ENCODE assay signal across 21 cellular contexts in genomic region chr11:107707128-107707760, GRCh38. TPM values are rescaled to one million over a fixed set of nuclear protein-coding genes. Genes with fewer than 3 reads are reported as not detected.
DNase-seq lines count a peak whose midpoint lies in the region; ATAC-seq, FAIRE-seq and TF ChIP-seq lines count a peak whose summit lies in the region.
"Had no signal": no experiment of that assay in that cellular context is flagged by ENCODE, and none has a peak within 500 bp of the region (broad histone marks: within the 10 kb centered on the region; RNA-seq: fewer than 3 reads in every experiment).

No MANE protein-coding gene starts in this region.

- no peak overlapping the region for H3K27ac ChIP-seq in IMR-90 (ENCODE audit: insufficient read depth, low read length)
- H3K27ac ChIP-seq in psoas muscle, result peak overlapping the region; percentile 91
- no peak overlapping the region for H3K27ac ChIP-seq in HepG2 (ENCODE audit: extremely low read length, insufficient read depth, low read length)

- no peak overlapping the region for H3K56ac ChIP-seq in IMR-90 (ENCODE audit: extremely low read depth, insufficient read depth, low read length)

- H2AK9ac ChIP-seq in IMR-90 (replicated peaks; ENCODE audit: low read depth, low read length, poor library complexity), result no peak overlapping the region

- no peak overlapping the region for H3K14ac ChIP-seq in IMR-90 (replicated peaks; ENCODE audit: low read depth, low read length)

- no peak overlapping the region for H3K4ac ChIP-seq in IMR-90 (ENCODE audit: low read depth, low read length)

- H4K8ac ChIP-seq in IMR-90 (ENCODE audit: low read depth in 2 of 2, low read length in 2 of 2), result no peak overlapping the region

- H3K18ac ChIP-seq in IMR-90 (ENCODE audit: low read depth, low read length), result peak overlapping the region; percentile 16; the same call in 1 of the 2 replicates

- in situ Hi-C loops in ACHN (cut with HindIII; ENCODE audit: low pct_ligation_motif_present, low pct_unique_long_range_greater_than_20kb, low sequenced_read_pairs), result no loop called here
- in situ Hi-C loops in IMR-90 (cut with MboI; ENCODE audit: low sequenced_read_pairs), result no loop called here
- in situ Hi-C loops in HepG2 (cut with HindIII; ENCODE audit: extremely low pct_ligation_motif_present, low pct_unique_long_range_greater_than_20kb), result no loop called here

- intact Hi-C loops in IMR-90 (cut with micrococcal nuclease), result no loop called here
- intact Hi-C loops in psoas muscle (cut with DNase I), result loop anchor here in 1 of 2 donors (5.0 kb wide), 1 partner anchor 35 kb away; no protein-coding TSS in a partner anchor
- intact Hi-C loops in HepG2 (cut with micrococcal nuclease; ENCODE audit: unreplicated experiment), result no loop called here

- H3K4me1 ChIP-seq in IMR-90 (ENCODE audit: control insufficient read depth, insufficient read depth, low read length), result peaks cover 3% of the 10 kb centered on the region
- H3K4me1 ChIP-seq in psoas muscle, result peaks cover 40% of the 10 kb centered on the region
- H3K4me1 ChIP-seq in HepG2 (ENCODE audit: insufficient read depth, low read length), result no peaks in the 10 kb centered on the region

- TF ChIP-seq CTCF in IMR-90 (conservative IDR thresholded peaks at IDR 0.05; ENCODE audit: low read depth, low read length) (no peak), kidney epithelial cell (IDR thresholded peaks at IDR 0.05; ENCODE audit: insufficient read depth, low read length, poor library complexity, severe bottlenecking) (no peak), psoas muscle (IDR thresholded peaks at IDR 0.05) (no peak), HepG2 (CRISPR knock-in tag; IDR thresholded peaks at IDR 0.05) (no peak)

- no peaks in the 10 kb centered on the region for H3K9me3 ChIP-seq in IMR-90 (ENCODE audit: control insufficient read depth, insufficient read depth, low read length)
- no peaks in the 10 kb centered on the region for H3K9me3 ChIP-seq in psoas muscle
- H3K9me3 ChIP-seq in HepG2 (ENCODE audit: low read length), result no peaks in the 10 kb centered on the region
- H3K9me3 ChIP-seq: Caco-2 had no signal

- no peak overlapping the region for H2AK5ac ChIP-seq in IMR-90 (ENCODE audit: low read depth, low read length)

- H3K4me2 ChIP-seq in IMR-90 (ENCODE audit: low read depth, low read length) (no peak overlapping the region), HepG2 (ENCODE audit: low read depth, low read length) (no peak overlapping the region)

- no peak overlapping the region for H3K23ac ChIP-seq in IMR-90 (ENCODE audit: low read depth, low read length)

- no peak overlapping the region for H2BK5ac ChIP-seq in IMR-90 (ENCODE audit: low read depth, low read length, poor library complexity, severe bottlenecking)

- no peak overlapping the region for H2BK120ac ChIP-seq in IMR-90 (ENCODE audit: low read depth, low read length)

- no peaks in the 10 kb centered on the region for H3K79me1 ChIP-seq in IMR-90 (ENCODE audit: low read depth in 1 of 2, low read length in 2 of 2)

- H4K91ac ChIP-seq in IMR-90 (ENCODE audit: insufficient read depth, low read depth, low read length), result no peak overlapping the region

- dilution Hi-C loops in IMR-90 (cut with HindIII; ENCODE audit: low sequenced_read_pairs, unreplicated experiment), result no loop called here

- no peak overlapping the region for H4K5ac ChIP-seq in IMR-90 (ENCODE audit: low read depth, low read length)

- H4K20me1 ChIP-seq in IMR-90 (ENCODE audit: insufficient read depth, low read length) (no peaks in the 10 kb centered on the region), HepG2 (ENCODE audit: insufficient read depth, low read length) (no peaks in the 10 kb centered on the region)

- no TSS peak for BruUV-seq in IMR-90 (replicated peaks; lab: Mats Ljungman, UMichigan)
- no TSS peak for BruUV-seq in HepG2 (replicated peaks; lab: Mats Ljungman, UMichigan)

- no peaks in the 10 kb centered on the region for H3K9me1 ChIP-seq in IMR-90 (ENCODE audit: insufficient read depth, low read length)

- WGBS in IMR-90 (ENCODE audit: extremely low coverage in 2 of 2, insufficient read length in 1 of 2), 2 experiments, result no CpG with 5 or more reads among the region's 6 CpGs
- 20 to 41% (median 28%) methylated on average over 6 of the region's 6 CpGs for WGBS in psoas muscle, 3 donors
- WGBS in HepG2 (ENCODE audit: low lambda C conversion rate), result 3% methylated on average over 6 of the region's 6 CpGs

- DNase-seq in ACHN (peak; percentile 75), IMR-90 (no peak), kidney epithelial cell (ENCODE audit: low read depth) (peak; percentile 74), psoas muscle (no peak), HepG2 (ENCODE audit: low spot score) (no peak), NCI-H774 (lab: John Stamatoyannopoulos, UW) (no peak), NCI-H345 (lab: John Stamatoyannopoulos, UW) (no peak)
- DNase-seq: Caco-2; CD4-positive, alpha-beta T cell; GOT3; NCI-H1417; NCI-H187; NCI-H2107; NCI-H510A treated with DMSO at 0.1 percent for 48 hours; OCI-M1; SHP77 treated with DMSO at 0.1 percent for 48 hours had no signal

- ATAC-seq in IMR-90 (ENCODE audit: low read depth) (no peak; the same call in 1 of the 2 replicates), psoas muscle (peak in 2 of 4 donors; percentile 31 to 41), HepG2 (no peak)

- H3K27me3 ChIP-seq in IMR-90 (ENCODE audit: control insufficient read depth, insufficient read depth, low read length) (peaks cover 4% of the 10 kb centered on the region), kidney epithelial cell (ENCODE audit: control insufficient read depth, insufficient read depth, low read length) (no peaks in the 10 kb centered on the region), psoas muscle (ENCODE audit: insufficient read depth in 3 of 3, low read length in 2 of 3) (no peaks in the 10 kb centered on the region), HepG2 (ENCODE audit: control insufficient read depth in 1 of 2, insufficient read depth in 2 of 2, low read length in 2 of 2) (peaks cover 0 to 6% of the 10 kb centered on the region in 2 experiments; a peak in 3 of 5 replicates)

- POLR2A ChIA-PET in IMR-90 (lab: Charles Lee; ENCODE audit: unreplicated experiment), result no interaction called here
- POLR2A ChIA-PET in HepG2 (lab: Yijun Ruan, JAX), result no interaction called here

- FAIRE-seq in HepG2 (lab: Jason Lieb, UNC), result no peak
- FAIRE-seq: G401.6 had no signal

- H2BK15ac ChIP-seq in IMR-90 (ENCODE audit: low read depth, low read length), result no peak overlapping the region

- no peak for TF ChIP-seq EP300 in HepG2 (IDR thresholded peaks at IDR 0.05; ENCODE audit: low read depth in 2 of 2, low read length in 2 of 2)
- no peak for TF ChIP-seq EP300 in HepG2 (CRISPR knock-in tag; IDR thresholded peaks at IDR 0.05; ENCODE audit: borderline replicate concordance)

- CTCF ChIA-PET in IMR-90 (lab: Yijun Ruan, JAX), result no interaction called here
- CTCF ChIA-PET in HepG2 (lab: Yijun Ruan, JAX; ENCODE audit: low intra/inter-chr PET ratio, low total read pairs), result no interaction called here

- no peak overlapping the region for H2AFZ ChIP-seq in IMR-90 (replicated peaks; ENCODE audit: low read length, poor library complexity)
- H2AFZ ChIP-seq in HepG2 (ENCODE audit: low read length), result no peak overlapping the region

- no peak overlapping the region for H2BK20ac ChIP-seq in IMR-90 (ENCODE audit: low read depth, low read length)

- H3K4me3 ChIP-seq in IMR-90 (ENCODE audit: insufficient read depth, low read depth, low read length) (no peak overlapping the region), kidney epithelial cell (ENCODE audit: low read depth, low read length) (no peak overlapping the region), psoas muscle (peak overlapping the region; percentile 77), HepG2 (replicated peaks in 1 of 3; ENCODE audit: insufficient read depth in 1 of 3, low read depth in 2 of 3, low read length in 3 of 3) (no peak overlapping the region)

- no peaks in the 10 kb centered on the region for H3K79me2 ChIP-seq in HepG2 (ENCODE audit: insufficient read depth, low read length)

- H3K9ac ChIP-seq in IMR-90 (ENCODE audit: low read depth, low read length) (no peak overlapping the region), HepG2 (ENCODE audit: insufficient read depth, low read depth, low read length) (no peak overlapping the region)

- TF ChIP-seq POLR2A in IMR-90 (IDR thresholded peaks at IDR 0.05; ENCODE audit: low read depth, low read length), result no peak
- no peak for TF ChIP-seq POLR2A in HepG2 (IDR thresholded peaks at IDR 0.05; ENCODE audit: insufficient read depth in 1 of 2, low read depth in 2 of 2, low read length in 2 of 2)

- H3K36me3 ChIP-seq in IMR-90 (ENCODE audit: control insufficient read depth, insufficient read depth, low read length) (no peaks in the 10 kb centered on the region), kidney epithelial cell (ENCODE audit: control insufficient read depth, insufficient read depth, low read length) (no peaks in the 10 kb centered on the region), psoas muscle (ENCODE audit: insufficient read depth in 1 of 2, low read depth in 1 of 2) (peaks cover 0 to 14% of the 10 kb centered on the region in 2 donors), HepG2 (replicated peaks in 1 of 2; ENCODE audit: control insufficient read depth in 1 of 2, insufficient read depth in 2 of 2, low read length in 2 of 2) (no peaks in the 10 kb centered on the region)

- no peak for TF ChIP-seq RAD21 in IMR-90 (IDR thresholded peaks at IDR 0.05; ENCODE audit: low read length)
- no peak for TF ChIP-seq RAD21 in HepG2 (CRISPR knock-in tag; IDR thresholded peaks at IDR 0.05)

RNA-seq across cellular contexts. Expression of gene SLN, which starts 4.6 kb away (rescaled TPM):
- total RNA-seq in IMR-90 (2012; rRNA removed) (not detected in 2 replicates), kidney epithelial cell (not detected in 2 replicates), psoas muscle (1,000 to 10,000 TPM; 1,477 to 8,637 (median 4,141) TPM), HepG2 (2016; rRNA removed; fragmentation: Illumina TruSeq; extraction: Trizol) (not detected in 2 replicates)
- polyA plus RNA-seq in IMR-90 (2012; rRNA removed) (not detected in 2 replicates), psoas muscle (1,000 to 10,000 TPM in 2 of 3 donors, 100 to 1,000 TPM in 1; 475 to 3,094 (median 2,485) TPM), HepG2 (2011; rRNA removed) (not detected in 2 replicates)
- not detected in 2 replicates for polyA plus RNA-seq in IMR-90 (2012; cell fraction: cytosol; rRNA removed)
- polyA plus RNA-seq in IMR-90 (2012; cell fraction: nucleus; rRNA removed; ENCODE audit: low replicate concordance), result not detected in 2 replicates
- not detected in 2 replicates for total RNA-seq in HepG2 (2016; cell fraction: cytosol; rRNA removed; fragmentation: Illumina TruSeq; extraction: Trizol; ENCODE audit: low read depth)
- not detected in 2 replicates for total RNA-seq in HepG2 (2016; cell fraction: insoluble cytoplasmic fraction; rRNA removed; fragmentation: Illumina TruSeq; extraction: Trizol)
- total RNA-seq in HepG2 (2016; cell fraction: membrane; rRNA removed; fragmentation: Illumina TruSeq; extraction: Trizol), result not detected in 2 replicates
- total RNA-seq in HepG2 (2016; cell fraction: nucleus; rRNA removed; fragmentation: Illumina TruSeq; extraction: Trizol), result not detected in 2 replicates
- not detected in 2 replicates for polyA plus RNA-seq in HepG2 (2011; cell fraction: cytosol; rRNA removed)
- not detected in 2 replicates for polyA plus RNA-seq in HepG2 (2011; cell fraction: nucleus; rRNA removed)
- not detected in 2 replicates for polyA plus RNA-seq in HepG2 (2012)
- polyA plus RNA-seq in HepG2 (2016; cell fraction: cytosol; fragmentation: Illumina TruSeq; extraction: Trizol; ENCODE audit: low read depth), result not detected in 2 replicates
- not detected in 2 replicates for polyA plus RNA-seq in HepG2 (2016; cell fraction: insoluble cytoplasmic fraction; fragmentation: Illumina TruSeq; extraction: Trizol; ENCODE audit: low read depth)
- polyA plus RNA-seq in HepG2 (2016; cell fraction: membrane; fragmentation: Illumina TruSeq; extraction: Trizol; ENCODE audit: low read depth), result not detected in 2 replicates
- polyA plus RNA-seq in HepG2 (2016; cell fraction: nucleus; fragmentation: Illumina TruSeq; extraction: Trizol; ENCODE audit: insufficient read depth, low read depth), result not detected in 2 replicates
- not detected in 2 replicates for polyA minus RNA-seq in HepG2 (2011; rRNA and poly(A)+ RNA removed; ENCODE audit: low replicate concordance)
- polyA minus RNA-seq in HepG2 (2011; cell fraction: cytosol; rRNA and poly(A)+ RNA removed), result not detected in 2 replicates
- polyA minus RNA-seq in HepG2 (2011; cell fraction: nucleus; rRNA and poly(A)+ RNA removed), result not detected in 2 replicates
- total RNA-seq: A172; Caco-2; CD4-positive, alpha-beta T cell; M059J; RPMI7951 had no signal
- polyA plus RNA-seq: BJ had no signal

Comparison
In these comparisons a context has a peak if more than half of its experiments do, and no peak if none do; other contexts are left out.
1. DNase-seq: peak in ACHN (single experiment) and kidney epithelial cell (single experiment); none in IMR-90 (single experiment), psoas muscle (0 of 2), HepG2 (single experiment), NCI-H774 (single experiment) and NCI-H345 (single experiment).
2. RNA of gene SLN, which starts 4.6 kb away (total RNA-seq): 1,477 to 8,637 TPM in psoas muscle; not detected in IMR-90, not detected in kidney epithelial cell and not detected in HepG2; every median in the first group is over 1,000 times any median in the second.